In genomic region chr4:43763029-43763610, GRCh38 we compare ENCODE assay signal across 11 cellular contexts.
DNase-seq lines count a peak whose midpoint lies in the region; ATAC-seq, FAIRE-seq and TF ChIP-seq lines count a peak whose summit lies in the region.
"Had no signal": no experiment of that assay in that cellular context is flagged by ENCODE, and none has a peak within 500 bp of the region (broad histone marks: within the 10 kb centered on the region; RNA-seq: fewer than 3 reads in every experiment).

No MANE protein-coding gene starts in this region.

- no peak overlapping the region for H2AFZ ChIP-seq in SK-N-SH (ENCODE audit: low read depth)

- H3K9me3 ChIP-seq in SK-N-SH: no peaks in the 10 kb centered on the region

- H3K4me2 ChIP-seq in SK-N-SH: no peak overlapping the region

- WGBS in SK-N-SH (ENCODE audit: low lambda C conversion rate): 0% methylated on average over 2 of the region's 4 CpGs

- CTCF ChIA-PET in SK-N-SH (lab: Yijun Ruan, JAX): no interaction called here

- DNase-seq in bronchial epithelial cell (ENCODE audit: low read depth) (peak; percentile 11), NCI-H2171 treated with DMSO at 0.1 percent for 48 hours (lab: John Stamatoyannopoulos, UW) (no peak), SK-N-SH (no peak), glomerular visceral epithelial cell (ENCODE audit: extremely low spot score) (no peak), NCI-H2107 (lab: John Stamatoyannopoulos, UW) (no peak)
- DNase-seq: CD4-positive, alpha-beta memory T cell; NCI-H1694 had no signal

- no peaks in the 10 kb centered on the region for H3K4me1 ChIP-seq in SK-N-SH (ENCODE audit: control insufficient read depth in 1 of 2, insufficient read depth in 2 of 2, low read depth in 1 of 2, low read length in 1 of 2)

- TF ChIP-seq CTCF in bronchial epithelial cell (IDR thresholded peaks at IDR 0.05; ENCODE audit: insufficient read depth, low read length, severe bottlenecking) (no peak), SK-N-SH (IDR thresholded peaks at IDR 0.05) (no peak)

- H3K27me3 ChIP-seq in bronchial epithelial cell (ENCODE audit: control insufficient read depth, insufficient read depth, low read length) (no peaks in the 10 kb centered on the region), SK-N-SH (ENCODE audit: insufficient read depth) (no peaks in the 10 kb centered on the region)

- H3K27ac ChIP-seq in SK-N-SH (ENCODE audit: low read depth in 2 of 2, low read length in 1 of 2): no peak overlapping the region

- H3K4me3 ChIP-seq in GM08714 (ENCODE audit: low read length) (peak overlapping the region; percentile 1; the same call in 1 of the 2 replicates), bronchial epithelial cell (ENCODE audit: low read depth, low read length) (no peak overlapping the region), SK-N-SH (ENCODE audit: low read depth in 2 of 2, low read length in 1 of 2) (no peak overlapping the region)

- TF ChIP-seq RAD21 in SK-N-SH (IDR thresholded peaks at IDR 0.05; ENCODE audit: low read length): no peak

- no peaks in the 10 kb centered on the region for H4K20me1 ChIP-seq in SK-N-SH (ENCODE audit: insufficient read depth)

- H3F3A ChIP-seq in SK-N-SH (replicated peaks; ENCODE audit: insufficient read depth): no peaks in the 10 kb centered on the region

- no peaks in the 10 kb centered on the region for H3K9me2 ChIP-seq in SK-N-SH

- no peak overlapping the region for H3K9ac ChIP-seq in SK-N-SH

- H3K36me3 ChIP-seq in bronchial epithelial cell (ENCODE audit: control insufficient read depth, insufficient read depth, low read length) (no peaks in the 10 kb centered on the region), SK-N-SH (replicated peaks in 1 of 2; ENCODE audit: control insufficient read depth in 1 of 2, insufficient read depth in 2 of 2, low read length in 1 of 2) (no peaks in the 10 kb centered on the region)

- no peak for FAIRE-seq in bronchial epithelial cell (lab: Jason Lieb, UNC)
- FAIRE-seq: H54 had no signal

- POLR2A ChIA-PET in SK-N-SH (lab: Yijun Ruan, JAX): no interaction called here

- H3K79me2 ChIP-seq in SK-N-SH (ENCODE audit: insufficient read depth): no peaks in the 10 kb centered on the region

- no peak for TF ChIP-seq EP300 in SK-N-SH (IDR thresholded peaks at IDR 0.05; ENCODE audit: borderline replicate concordance in 1 of 2, low read depth in 1 of 2, low read length in 1 of 2)

- peak; percentile 56 for ATAC-seq in GM21447 (IDR thresholded peaks at IDR 0.05; ENCODE audit: unreplicated experiment)
- peak; percentile 47 for ATAC-seq in HG03196 (IDR thresholded peaks at IDR 0.05; ENCODE audit: unreplicated experiment)

TF ChIP-seq in SK-N-SH, 30 proteins besides CTCF, POLR2A, EP300 and RAD21:
- TF ChIP-seq TCF12 (IDR thresholded peaks at IDR 0.05): no peak
- no peak for TF ChIP-seq REST (IDR thresholded peaks at IDR 0.05; ENCODE audit: low read depth, low read length)
- no peak for TF ChIP-seq RCOR1 (IDR thresholded peaks at IDR 0.05; ENCODE audit: low read length)
- TF ChIP-seq GATA2 (CRISPR knock-in tag; IDR thresholded peaks at IDR 0.05): no peak
- TF ChIP-seq YY1 (IDR thresholded peaks at IDR 0.05; ENCODE audit: low read depth): no peak
- no peak for TF ChIP-seq FOXJ3 (CRISPR knock-in tag; IDR thresholded peaks at IDR 0.05)
- no peak for TF ChIP-seq PBX3 (IDR thresholded peaks at IDR 0.05)
- TF ChIP-seq NRF1 (IDR thresholded peaks at IDR 0.05; ENCODE audit: low read depth, low read length): no peak
TF ChIP-seq in SK-N-SH: peak in this region for 0.
